Comparison of ENCODE assay signal across 12 cellular contexts in genomic region chr13:113220877-113221276, GRCh38. TPM values are rescaled to one million over a fixed set of nuclear protein-coding genes. Genes with fewer than 3 reads are reported as not detected.
DNase-seq lines count a peak whose midpoint lies in the region; ATAC-seq, FAIRE-seq and TF ChIP-seq lines count a peak whose summit lies in the region.
"Had no signal": no experiment of that assay in that cellular context is flagged by ENCODE, and none has a peak within 500 bp of the region (broad histone marks: within the 10 kb centered on the region; RNA-seq: fewer than 3 reads in every experiment).

No MANE protein-coding gene starts in this region.

- H3K27ac Mint-ChIP-seq in Caco-2 (ENCODE audit: unreplicated experiment) (peak overlapping the region; percentile 60), HFFc6 (peak overlapping the region; percentile 71)
- H3K27ac Mint-ChIP-seq: nephron had no signal

- no peak overlapping the region for H3K27ac ChIP-seq in mesenchymal stem cell (ENCODE audit: low read length, poor library complexity, severe bottlenecking)
- H3K27ac ChIP-seq: hepatocyte had no signal

- H3K4me1 ChIP-seq in Caco-2 = peaks cover 30% of the 10 kb centered on the region
- H3K4me1 ChIP-seq in mesenchymal stem cell (ENCODE audit: control insufficient read depth, insufficient read depth, low read depth, low read length) = peaks cover 23% of the 10 kb centered on the region

- H3K4me2 ChIP-seq in mesenchymal stem cell (ENCODE audit: low read length, poor library complexity, severe bottlenecking) = no peak overlapping the region
- H3K4me2 ChIP-seq: hepatocyte had no signal

- no peak overlapping the region for H3K14ac ChIP-seq in mesenchymal stem cell (ENCODE audit: low read length in 2 of 2)

- no peak overlapping the region for H3K18ac ChIP-seq in mesenchymal stem cell (ENCODE audit: low read depth in 1 of 2, low read length in 2 of 2)

- no peak overlapping the region for H4K91ac ChIP-seq in mesenchymal stem cell (ENCODE audit: low read length)

- peaks cover 10% of the 10 kb centered on the region for H3K4me1 Mint-ChIP-seq in Caco-2 (ENCODE audit: low read depth, unreplicated experiment)
- peaks cover 27% of the 10 kb centered on the region for H3K4me1 Mint-ChIP-seq in HFFc6 (ENCODE audit: low read depth)
- H3K4me1 Mint-ChIP-seq: nephron had no signal

- POLR2A ChIA-PET in Caco-2 (lab: Charles Lee) = no interaction called here

- H3K4me3 Mint-ChIP-seq in Caco-2 (ENCODE audit: unreplicated experiment) = no peak overlapping the region
- H3K4me3 Mint-ChIP-seq in HFFc6 = no peak overlapping the region; the same call in 1 of the 2 replicates
- H3K4me3 Mint-ChIP-seq: central memory CD8-positive, alpha-beta T cell; nephron had no signal

- intact Hi-C loops in Caco-2 (cut with micrococcal nuclease; ENCODE audit: unreplicated experiment) = no loop called here

- no peak overlapping the region for H2BK5ac ChIP-seq in mesenchymal stem cell (ENCODE audit: low read depth, low read length, poor library complexity, severe bottlenecking)

- H3K9ac ChIP-seq in mesenchymal stem cell (ENCODE audit: low read length) = no peak overlapping the region

- H3K27me3 ChIP-seq in Caco-2 (replicated peaks; ENCODE audit: control insufficient read depth, insufficient read depth, low read length) = no peaks in the 10 kb centered on the region
- H3K27me3 ChIP-seq in bronchial epithelial cell (ENCODE audit: control insufficient read depth, insufficient read depth, low read length) = no peaks in the 10 kb centered on the region
- no peaks in the 10 kb centered on the region for H3K27me3 ChIP-seq in mesenchymal stem cell (ENCODE audit: control insufficient read depth in 1 of 2, insufficient read depth in 1 of 2, low read length in 2 of 2)
- H3K27me3 ChIP-seq: hepatocyte had no signal

- ATAC-seq in HG03520 (IDR thresholded peaks at IDR 0.05; ENCODE audit: unreplicated experiment) = no peak

- H3K79me1 ChIP-seq in mesenchymal stem cell (replicated peaks; ENCODE audit: low read length, poor library complexity, severe bottlenecking) = peaks cover 31% of the 10 kb centered on the region

- H2BK15ac ChIP-seq in mesenchymal stem cell (ENCODE audit: low read depth, poor library complexity, severe bottlenecking) = no peak overlapping the region

- no peak overlapping the region for H2AFZ ChIP-seq in mesenchymal stem cell (ENCODE audit: low read depth, low read length)
- H2AFZ ChIP-seq: hepatocyte had no signal

- H2AK5ac ChIP-seq in mesenchymal stem cell (ENCODE audit: low read length, severe bottlenecking) = no peak overlapping the region

- TF ChIP-seq CTCF in Caco-2 (IDR thresholded peaks at IDR 0.05; ENCODE audit: insufficient read depth in 1 of 2, low read depth in 1 of 2, low read length in 1 of 2, severe bottlenecking in 1 of 2, unreplicated experiment in 1 of 2) = peak in 1 of 2 experiments; percentile 25
- peak; percentile 62 for TF ChIP-seq CTCF in HFFc6 (IDR thresholded peaks at IDR 0.05)
- no peak for TF ChIP-seq CTCF in bronchial epithelial cell (IDR thresholded peaks at IDR 0.05; ENCODE audit: insufficient read depth, low read length, severe bottlenecking)

- H3K9me3 ChIP-seq in Caco-2 (no peaks in the 10 kb centered on the region), mesenchymal stem cell (ENCODE audit: control insufficient read depth, low read length) (no peaks in the 10 kb centered on the region)

- H4K8ac ChIP-seq in mesenchymal stem cell (ENCODE audit: low read length) = no peak overlapping the region

- H3K23ac ChIP-seq in mesenchymal stem cell (ENCODE audit: low read length in 2 of 2) = no peak overlapping the region

- CTCF ChIA-PET in Caco-2 (lab: Charles Lee) = no interaction called here

- BruUV-seq in Caco-2 (replicated peaks; lab: Mats Ljungman, UMichigan) = no TSS peak

- H3K27me3 Mint-ChIP-seq in Caco-2 (ENCODE audit: insufficient read depth, unreplicated experiment) (no peaks in the 10 kb centered on the region), HFFc6 (ENCODE audit: insufficient read depth) (peaks cover 2% of the 10 kb centered on the region; the same call in 1 of the 2 replicates)
- H3K27me3 Mint-ChIP-seq: central memory CD8-positive, alpha-beta T cell had no signal

- no peak overlapping the region for H2BK12ac ChIP-seq in mesenchymal stem cell (ENCODE audit: low read length in 2 of 2)

- H3K36me3 ChIP-seq in Caco-2 (ENCODE audit: control insufficient read depth, insufficient read depth, low read length) = peaks cover 9% of the 10 kb centered on the region
- peaks cover 25% of the 10 kb centered on the region for H3K36me3 ChIP-seq in bronchial epithelial cell (ENCODE audit: control insufficient read depth, insufficient read depth, low read length)
- H3K36me3 ChIP-seq in mesenchymal stem cell (ENCODE audit: control insufficient read depth in 1 of 2, insufficient read depth in 2 of 2, low read depth in 1 of 2, low read length in 2 of 2) = peaks cover 52 to 67% of the 10 kb centered on the region in 2 experiments

- no peak overlapping the region for H3K4ac ChIP-seq in mesenchymal stem cell (ENCODE audit: low read depth in 1 of 2, low read length in 2 of 2)

- no peak overlapping the region for H3K4me3 ChIP-seq in Caco-2 (ENCODE audit: low read depth, low read length)
- H3K4me3 ChIP-seq in bronchial epithelial cell (ENCODE audit: low read depth, low read length) = no peak overlapping the region
- H3K4me3 ChIP-seq in mesenchymal stem cell (ENCODE audit: insufficient read depth in 1 of 2, low read depth in 1 of 2, low read length in 2 of 2) = no peak overlapping the region
- H3K4me3 ChIP-seq: hepatocyte had no signal

- H3K36me3 Mint-ChIP-seq in Caco-2 (ENCODE audit: insufficient read depth, unreplicated experiment) (peaks cover 58% of the 10 kb centered on the region), HFFc6 (ENCODE audit: low read depth) (peaks cover 38% of the 10 kb centered on the region)

- H3K9me3 Mint-ChIP-seq in Caco-2 (ENCODE audit: unreplicated experiment) (no peaks in the 10 kb centered on the region), HFFc6 (no peaks in the 10 kb centered on the region)
- H3K9me3 Mint-ChIP-seq: central memory CD8-positive, alpha-beta T cell; nephron had no signal

- WGBS in mesenchymal stem cell = 95% methylated on average over 7 of the region's 7 CpGs

- H2BK120ac ChIP-seq in mesenchymal stem cell (ENCODE audit: low read depth, low read length) = no peak overlapping the region

- FAIRE-seq in bronchial epithelial cell (lab: Jason Lieb, UNC) (peak; percentile 50), GM19239 (lab: Jason Lieb, UNC) (no peak)

- DNase-seq in Caco-2 = no peak
- no peak for DNase-seq in HFFc6
- DNase-seq in bronchial epithelial cell (ENCODE audit: low read depth) = no peak
- peak; percentile 33 for DNase-seq in mesenchymal stem cell
- DNase-seq in GM19239 (ENCODE audit: insufficient read length, low spot score) = no peak
- DNase-seq in NOMO-1 treated with dmso at 0.1 percent for 144 hours (lab: John Stamatoyannopoulos, UW; ENCODE audit: unreplicated experiment) = no peak
- DNase-seq: activated CD4-positive, CD25-positive, alpha-beta regulatory T cell treated with anti-CD3 and anti-CD28 coated beads, Interleukin-2, amount 50 U/mL, for 72 hours; NCI-H1930 had no signal

RNA-seq across cellular contexts. Expression of gene CUL4A, which starts 11.5 kb away (rescaled TPM):
- total RNA-seq in Caco-2 (2022) = 123 and 125 TPM in 2 replicates
- total RNA-seq in HFFc6 (2021; fragmentation: NEBNext Ultra II Directional; extraction: Animal tissue kit (Norgen Biotek cat#: 25700)) = 100 to 1,000 TPM in 2 of 6 experiments, 10 to 100 TPM in 4; 90.5 to 104 (median 97.0) TPM
- total RNA-seq in bronchial epithelial cell = 84.0 and 104 TPM in 2 replicates
- 45.5 TPM for polyA plus RNA-seq in mesenchymal stem cell (2013, experiment 1 of 2)
- polyA plus RNA-seq in mesenchymal stem cell (2013, experiment 2 of 2) = 45.2 TPM

RNA-seq across cellular contexts. Expression of gene PCID2, which starts 12.4 kb away (rescaled TPM):
- 79.5 and 81.5 TPM in 2 replicates for total RNA-seq in Caco-2 (2022)
- 10 to 100 TPM; 59.1 to 72.5 (median 68.3) TPM for total RNA-seq in HFFc6 (2021; fragmentation: NEBNext Ultra II Directional; extraction: Animal tissue kit (Norgen Biotek cat#: 25700))
- 55.3 and 61.1 TPM in 2 replicates for total RNA-seq in bronchial epithelial cell
- polyA plus RNA-seq in mesenchymal stem cell (2013, experiment 1 of 2) = 32.8 TPM
- 32.5 TPM for polyA plus RNA-seq in mesenchymal stem cell (2013, experiment 2 of 2)
